8 cellular contexts compared by ENCODE assay signal in genomic region chr7:151756076-151756731, GRCh38.
DNase-seq lines count a peak whose midpoint lies in the region; ATAC-seq, FAIRE-seq and TF ChIP-seq lines count a peak whose summit lies in the region.

No MANE protein-coding gene starts in this region.

- POLR2A ChIA-PET in K562 (lab: Yijun Ruan, JAX): interaction anchor here (1.0 to 1.1 kb wide), 2 partner anchors 8 to 42 kb away, joined by 3 read pairs; no protein-coding TSS in a partner anchor

- H3K4me2 ChIP-seq in K562 (ENCODE audit: insufficient read depth, low read length): no peak overlapping the region

- BruUV-seq in K562 (replicated peaks; lab: Mats Ljungman, UMichigan): no TSS peak

- CTCF ChIA-PET in K562 (lab: Yijun Ruan, JAX; ENCODE audit: low intra/inter-chr PET ratio): no interaction called here

- no peak overlapping the region for H2AFZ ChIP-seq in K562 (ENCODE audit: low read depth, low read length)

- in situ Hi-C loops in K562 (cut with MboI): no loop called here

- H3K79me2 ChIP-seq in K562 (ENCODE audit: control insufficient read depth, insufficient read depth, low read length): no peaks in the 10 kb centered on the region

- H3K9me1 ChIP-seq in K562 (ENCODE audit: control insufficient read depth, insufficient read depth, low read length): no peaks in the 10 kb centered on the region

- TF ChIP-seq CTCF in K562 (IDR thresholded peaks at IDR 0.05 in 2 of 3, conservative IDR thresholded peaks at IDR 0.05 in 1 of 3; ENCODE audit: insufficient read depth in 2 of 3, low read depth in 1 of 3, low read length in 3 of 3) (no peak), WERI-Rb-1 (IDR thresholded peaks at IDR 0.05; ENCODE audit: low read depth, low read length) (no peak)

- TF ChIP-seq EP300 in K562 (IDR thresholded peaks at IDR 0.05; ENCODE audit: low read length): no peak

- H3K4me3 ChIP-seq in K562 (no peak overlapping the region), WERI-Rb-1 (ENCODE audit: low read depth, low read length) (no peak overlapping the region)

- no peak for TF ChIP-seq RAD21 in K562 (CRISPR knock-in tag; conservative IDR thresholded peaks at IDR 0.05 in 1 of 2, IDR thresholded peaks at IDR 0.05 in 1 of 2)

- peak; percentile 46 for DNase-seq in T-helper 22 cell (ENCODE audit: low read depth)
- DNase-seq in K562 (ENCODE audit: extremely low read depth in 1 of 4, low spot score in 3 of 4): peak in 3 of 4 experiments; percentile 17 to 39 (median 36)
- peak; percentile 66 for DNase-seq in renal cortical epithelial cell (ENCODE audit: low read depth)
- DNase-seq in WERI-Rb-1: no peak
- no peak for DNase-seq in COLO829 (ENCODE audit: low spot score)
- DNase-seq in NCI-H2107 treated with DMSO at 0.1 percent for 48 hours (lab: John Stamatoyannopoulos, UW; ENCODE audit: unreplicated experiment): no peak

- 10% methylated on average over 19 of the region's 19 CpGs for WGBS in K562 (ENCODE audit: insufficient coverage, low coverage, missing lambda C conversion rate)

- peaks cover 0 to 12% of the 10 kb centered on the region in 2 experiments; a peak in 3 of 5 replicates for H3K4me1 ChIP-seq in K562 (replicated peaks in 1 of 2; ENCODE audit: control insufficient read depth in 2 of 2, insufficient read depth in 2 of 2, low read length in 2 of 2)

- peak overlapping the region in 1 of 2 experiments; percentile 54; a peak in 1 of 4 replicates for H3K9ac ChIP-seq in K562 (ENCODE audit: insufficient read depth in 1 of 2, low read depth in 2 of 2, low read length in 2 of 2)

- H3K9me3 ChIP-seq in K562 (replicated peaks; ENCODE audit: control insufficient read depth, insufficient read depth, low read depth, low read length): no peaks in the 10 kb centered on the region
- no peaks in the 10 kb centered on the region for H3K9me3 ChIP-seq in WERI-Rb-1 (ENCODE audit: severe bottlenecking)

- no peaks in the 10 kb centered on the region for H3K36me3 ChIP-seq in K562 (ENCODE audit: control insufficient read depth, insufficient read depth, low read length)
- H3K36me3 ChIP-seq in WERI-Rb-1: no peaks in the 10 kb centered on the region

- intact Hi-C loops in K562 (cut with micrococcal nuclease): loop anchor here (5.0 kb wide), 1 partner anchor 304 kb away; no protein-coding TSS in a partner anchor

- ATAC-seq in GM19351 (IDR thresholded peaks at IDR 0.05; ENCODE audit: unreplicated experiment) (peak; percentile 52), K562 (peak; percentile 15; the same call in 1 of the 3 replicates), HG02623 (IDR thresholded peaks at IDR 0.05; ENCODE audit: unreplicated experiment) (no peak)

- no peak for FAIRE-seq in K562 (lab: Jason Lieb, UNC)

- TF ChIP-seq POLR2A in K562 (conservative IDR thresholded peaks at IDR 0.05): no peak

- H3K27me3 ChIP-seq in K562 (ENCODE audit: control insufficient read depth in 2 of 2, insufficient read depth in 2 of 2, low read length in 2 of 2): peaks cover 29 to 63% of the 10 kb centered on the region in 2 experiments; a peak in 4 of 5 replicates
- no peaks in the 10 kb centered on the region for H3K27me3 ChIP-seq in WERI-Rb-1 (ENCODE audit: insufficient read depth, low read depth, severe bottlenecking)

- H3K27ac ChIP-seq in K562 (ENCODE audit: extremely low read depth, low read depth, low read length): no peak overlapping the region
- no peak overlapping the region for H3K27ac ChIP-seq in WERI-Rb-1

- H4K20me1 ChIP-seq in K562 (replicated peaks; ENCODE audit: control insufficient read depth, insufficient read depth, low read length): 0 out of 2 replicates have a peak, but pooled peaks cover 8% of the 10 kb centered on the region

TF ChIP-seq in K562, 482 proteins besides CTCF, POLR2A, EP300 and RAD21 (continues in another document):
- TF ChIP-seq MGA (IDR thresholded peaks at IDR 0.05) (peak; percentile 53; the same call in 1 of the 2 replicates), VEZF1 (CRISPR knock-in tag; IDR thresholded peaks at IDR 0.05) (no peak), CREB1 (IDR thresholded peaks at IDR 0.05) (no peak), CREB1 (CRISPR knock-in tag; IDR thresholded peaks at IDR 0.05) (0 out of 2 replicates have a peak, but pooled peaks have one; percentile 17), PRMT5 (CRISPR knock-in tag; IDR thresholded peaks at IDR 0.05) (no peak), BHLHE40 (IDR thresholded peaks at IDR 0.05; ENCODE audit: low read length) (peak; percentile 82), POLR2AphosphoS2 (IDR thresholded peaks at IDR 0.05; ENCODE audit: low read length) (no peak), RAD51 (IDR thresholded peaks at IDR 0.05; ENCODE audit: borderline replicate concordance, low read depth) (peak; percentile 81)

Comparison
In these comparisons a context has a peak if more than half of its experiments do, and no peak if none do; other contexts are left out.
1. DNase-seq: peak in T-helper 22 cell (single experiment), K562 (3 of 4) and renal cortical epithelial cell (single experiment); none in WERI-Rb-1 (single experiment), COLO829 (single experiment) and NCI-H2107 treated with DMSO at 0.1 percent for 48 hours (single experiment).